8 cellular contexts compared by ENCODE assay signal in the genomic region with DNA sequence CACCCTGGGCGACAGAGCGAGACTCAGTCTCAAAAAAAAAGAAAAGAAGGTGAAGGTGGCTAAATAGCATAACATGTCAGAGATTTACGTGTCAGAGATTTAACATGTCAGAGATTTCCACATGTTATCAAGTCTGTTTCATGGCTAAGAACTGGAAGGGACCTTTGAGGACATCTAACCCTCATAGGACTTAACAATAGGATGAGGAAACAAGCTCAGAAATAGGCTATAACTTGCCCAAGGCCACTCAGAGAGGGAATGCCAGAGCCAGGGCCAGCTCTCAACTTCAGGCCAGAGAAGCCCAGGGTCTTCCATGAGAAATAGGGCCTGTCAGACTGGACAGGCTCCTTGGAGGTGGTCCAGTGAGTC. TPM values are rescaled to one million over a fixed set of nuclear protein-coding genes. Genes with fewer than 3 reads are reported as not detected.
A peak's percentile ranks its signal among the peaks of the same experiment; 100 is the strongest.
DNase-seq lines count a peak whose midpoint lies in the region; ATAC-seq and TF ChIP-seq lines count a peak whose summit lies in the region.

No MANE protein-coding gene starts in this region.

- peak overlapping the region; percentile 86 for H3K4me3 Mint-ChIP-seq in activated T-helper 17 cell treated with anti-CD3 and anti-CD28 coated beads, Interleukin-2, amount 50 U/mL, for 72 hours
- peak overlapping the region; percentile 78 for H3K4me3 Mint-ChIP-seq in stimulated activated naive CD8-positive, alpha-beta T cell treated with anti-CD3 and anti-CD28 coated beads, Interleukin-15, Interleukin-2, amounts not matched to agents 100 ng/mL and 50 ng/mL, for 24 hours

- H3K4me1 Mint-ChIP-seq in activated T-helper 17 cell treated with anti-CD3 and anti-CD28 coated beads, Interleukin-2, amount 50 U/mL, for 72 hours, result no peaks in the 10 kb centered on the region
- peaks cover 14% of the 10 kb centered on the region for H3K4me1 Mint-ChIP-seq in stimulated activated naive CD8-positive, alpha-beta T cell treated with anti-CD3 and anti-CD28 coated beads, Interleukin-15, Interleukin-2, amounts not matched to agents 100 ng/mL and 50 ng/mL, for 24 hours (ENCODE audit: low read depth)

- no peak overlapping the region for H3K9ac ChIP-seq in iPS-18a (ENCODE audit: low read length)

- H3K27ac ChIP-seq in cardiac muscle cell, result no peak overlapping the region
- no peak overlapping the region for H3K27ac ChIP-seq in iPS-18a (ENCODE audit: low read length)

- intact Hi-C loops in cardiac septum (cut with DNase I), result no loop called here

- H3K36me3 Mint-ChIP-seq in activated T-helper 17 cell treated with anti-CD3 and anti-CD28 coated beads, Interleukin-2, amount 50 U/mL, for 72 hours (ENCODE audit: low read depth), result no peaks in the 10 kb centered on the region
- H3K36me3 Mint-ChIP-seq in stimulated activated naive CD8-positive, alpha-beta T cell treated with anti-CD3 and anti-CD28 coated beads, Interleukin-15, Interleukin-2, amounts not matched to agents 100 ng/mL and 50 ng/mL, for 24 hours (ENCODE audit: low read depth), result no peaks in the 10 kb centered on the region

- H3K27me3 ChIP-seq in cardiac muscle cell, result no peaks in the 10 kb centered on the region
- peaks cover 6% of the 10 kb centered on the region for H3K27me3 ChIP-seq in iPS-18a (ENCODE audit: control insufficient read depth, insufficient read depth, low read length)

- TF ChIP-seq CTCF in cardiac muscle cell (IDR thresholded peaks at IDR 0.05; ENCODE audit: low read depth, low read length), result no peak

- H3K9me3 Mint-ChIP-seq in activated T-helper 17 cell treated with anti-CD3 and anti-CD28 coated beads, Interleukin-2, amount 50 U/mL, for 72 hours, result no peaks in the 10 kb centered on the region
- H3K9me3 Mint-ChIP-seq in stimulated activated naive CD8-positive, alpha-beta T cell treated with anti-CD3 and anti-CD28 coated beads, Interleukin-15, Interleukin-2, amounts not matched to agents 100 ng/mL and 50 ng/mL, for 24 hours, result no peaks in the 10 kb centered on the region

- H3K36me3 ChIP-seq in cardiac muscle cell (no peaks in the 10 kb centered on the region), iPS-18a (ENCODE audit: control insufficient read depth, low read depth, low read length) (no peaks in the 10 kb centered on the region)

- no peaks in the 10 kb centered on the region for H3K27me3 Mint-ChIP-seq in activated T-helper 17 cell treated with anti-CD3 and anti-CD28 coated beads, Interleukin-2, amount 50 U/mL, for 72 hours
- no peaks in the 10 kb centered on the region for H3K27me3 Mint-ChIP-seq in stimulated activated naive CD8-positive, alpha-beta T cell treated with anti-CD3 and anti-CD28 coated beads, Interleukin-15, Interleukin-2, amounts not matched to agents 100 ng/mL and 50 ng/mL, for 24 hours

- H3K4me3 ChIP-seq in cardiac muscle cell (peak overlapping the region; percentile 5), iPS-18a (ENCODE audit: low read length) (peak overlapping the region; percentile 56)

- H3K4me1 ChIP-seq in cardiac muscle cell (ENCODE audit: low read depth) (no peaks in the 10 kb centered on the region), iPS-18a (ENCODE audit: control insufficient read depth, low read depth, low read length) (no peaks in the 10 kb centered on the region)

- DNase-seq in cardiac muscle cell (ENCODE audit: low read depth in 1 of 2, low spot score in 1 of 2), result no peak
- DNase-seq in cardiac septum (ENCODE audit: low spot score), result no peak
- DNase-seq in HUDEP-2 (lab: John Stamatoyannopoulos, UW; ENCODE audit: unreplicated experiment in 76 of 76), result no peak

- peak; percentile 1 for ATAC-seq in activated T-helper 17 cell treated with anti-CD3 and anti-CD28 coated beads, Interleukin-2, amount 50 U/mL, for 72 hours (replicated peaks)
- no peak for ATAC-seq in HG02623 (IDR thresholded peaks at IDR 0.05; ENCODE audit: unreplicated experiment)
- ATAC-seq in HG02798 (IDR thresholded peaks at IDR 0.05; ENCODE audit: poor library complexity, unreplicated experiment), result no peak

- no peaks in the 10 kb centered on the region for H3K9me3 ChIP-seq in cardiac muscle cell (ENCODE audit: low read depth)
- H3K9me3 ChIP-seq in iPS-18a (ENCODE audit: control insufficient read depth, low read depth, low read length), result no peaks in the 10 kb centered on the region

- H3K27ac Mint-ChIP-seq in activated T-helper 17 cell treated with anti-CD3 and anti-CD28 coated beads, Interleukin-2, amount 50 U/mL, for 72 hours, result peak overlapping the region; percentile 83
- H3K27ac Mint-ChIP-seq in stimulated activated naive CD8-positive, alpha-beta T cell treated with anti-CD3 and anti-CD28 coated beads, Interleukin-15, Interleukin-2, amounts not matched to agents 100 ng/mL and 50 ng/mL, for 24 hours, result peak overlapping the region; percentile 78

RNA-seq across cellular contexts. Expression of gene ZNF629, which starts 26.8 kb away (rescaled TPM):
- total RNA-seq in cardiac muscle cell (41.7 and 50.9 TPM in 2 replicates), cardiac septum (22.7 TPM)
- 20.1 and 22.2 TPM in 2 replicates for polyA plus RNA-seq in cardiac muscle cell
- under 1 TPM; 0.28 to 0.48 TPM for total RNA-seq in activated T-helper 17 cell treated with anti-CD3 and anti-CD28 coated beads, Interleukin-2, amount 50 U/mL, for 72 hours

RNA-seq across cellular contexts. Expression of gene RNF40, which starts 51.7 kb away (rescaled TPM):
- total RNA-seq in cardiac muscle cell (91.8 and 104 TPM in 2 replicates), cardiac septum (47.9 TPM)
- 64.5 and 76.3 TPM in 2 replicates for polyA plus RNA-seq in cardiac muscle cell
- total RNA-seq in activated T-helper 17 cell treated with anti-CD3 and anti-CD28 coated beads, Interleukin-2, amount 50 U/mL, for 72 hours, result 10 to 100 TPM; 90.7 to 95.1 TPM

RNA-seq across cellular contexts. Expression of gene CFAP119, which starts 51.9 kb away (rescaled TPM):
- total RNA-seq in cardiac muscle cell (7.1 and 9.1 TPM in 2 replicates), cardiac septum (1.0 TPM)
- 7.4 and 16.4 TPM in 2 replicates for polyA plus RNA-seq in cardiac muscle cell
- total RNA-seq in activated T-helper 17 cell treated with anti-CD3 and anti-CD28 coated beads, Interleukin-2, amount 50 U/mL, for 72 hours, result 1 to 10 TPM; 2.9 TPM

Comparison
In these comparisons a context has a peak if more than half of its experiments do, and no peak if none do; other contexts are left out.
1. RNA of gene ZNF629, which starts 26.8 kb away (total RNA-seq): 41.7 to 50.9 TPM in cardiac muscle cell and 22.7 TPM in cardiac septum (single experiment); 0.28 to 0.48 TPM in activated T-helper 17 cell treated with anti-CD3 and anti-CD28 coated beads, Interleukin-2, amount 50 U/mL, for 72 hours; every median in the first group is over 10 times any median in the second.